ENCODE assay signal across 17 cellular contexts in the genomic region with DNA sequence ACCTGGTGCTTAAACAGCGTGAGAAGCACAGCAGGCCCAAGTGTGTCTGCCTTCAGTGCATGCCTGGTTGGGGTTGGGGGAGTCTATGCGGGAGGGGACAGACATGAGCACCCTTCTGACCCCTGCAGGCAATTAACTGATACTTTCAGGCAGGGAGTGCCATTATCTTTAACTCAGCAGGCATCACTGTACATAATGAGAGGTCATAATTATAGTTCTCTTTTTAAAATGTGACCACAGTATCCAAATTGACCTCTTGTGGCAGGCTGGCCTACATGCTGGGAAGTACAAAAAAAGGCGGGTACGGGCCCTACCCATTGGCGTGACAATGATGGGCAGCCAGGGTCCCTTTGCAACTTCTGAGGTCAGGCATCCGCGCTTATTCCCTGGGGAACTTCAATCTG.
DNase-seq lines count a peak whose midpoint lies in the region; ATAC-seq and TF ChIP-seq lines count a peak whose summit lies in the region.
"Had no signal": no experiment of that assay in that cellular context is flagged by ENCODE, and none has a peak within 500 bp of the region (broad histone marks: within the 10 kb centered on the region; RNA-seq: fewer than 3 reads in every experiment).

No MANE protein-coding gene starts in this region.

- H3K4me3 Mint-ChIP-seq in WTC11 (no peak overlapping the region), neural progenitor cell (no peak overlapping the region)
- H3K4me3 Mint-ChIP-seq: activated naive CD4-positive, alpha-beta T cell treated with anti-CD3 and anti-CD28 coated beads, Interleukin-2, amount 10 ng/mL, durations not matched to agents 7 days and 5 days; CD4-positive, alpha-beta T cell had no signal

- H3K9me3 Mint-ChIP-seq in WTC11 (no peaks in the 10 kb centered on the region), neural progenitor cell (peaks cover 9% of the 10 kb centered on the region)
- H3K9me3 Mint-ChIP-seq: activated naive CD4-positive, alpha-beta T cell treated with anti-CD3 and anti-CD28 coated beads, Interleukin-2, amount 10 ng/mL, durations not matched to agents 7 days and 5 days; CD4-positive, alpha-beta T cell had no signal

- no peaks in the 10 kb centered on the region for H3K36me3 ChIP-seq in H7 (replicated peaks; ENCODE audit: control insufficient read depth, insufficient read depth, low read length)
- H3K36me3 ChIP-seq in neural progenitor cell = no peaks in the 10 kb centered on the region
- H3K36me3 ChIP-seq: breast epithelium, sigmoid colon had no signal

- H3K4me3 ChIP-seq in H7 (ENCODE audit: insufficient read depth, low read depth, low read length) (no peak overlapping the region), neural progenitor cell (no peak overlapping the region)
- H3K4me3 ChIP-seq: breast epithelium, lung, sigmoid colon had no signal

- H3K27me3 Mint-ChIP-seq in WTC11 (ENCODE audit: low read depth) (no peaks in the 10 kb centered on the region), neural progenitor cell (ENCODE audit: insufficient read depth, low read depth) (no peaks in the 10 kb centered on the region)
- H3K27me3 Mint-ChIP-seq: activated naive CD4-positive, alpha-beta T cell treated with anti-CD3 and anti-CD28 coated beads, Interleukin-2, amount 10 ng/mL, durations not matched to agents 7 days and 5 days; CD4-positive, alpha-beta T cell had no signal

- POLR2A ChIA-PET in WTC11 (lab: Charles Lee) = no interaction called here

- peaks cover 38% of the 10 kb centered on the region for H3K79me2 ChIP-seq in neural progenitor cell (ENCODE audit: low read depth)

- CTCF ChIA-PET in WTC11 (lab: Charles Lee) = interaction anchor here (1.6 to 1.7 kb wide), 2 partner anchors 31 to 732 kb away, joined by 5 to 8 read pairs; no protein-coding TSS in a partner anchor

- no peak for TF ChIP-seq CTCF in WTC11 (IDR thresholded peaks at IDR 0.05)
- TF ChIP-seq CTCF in neural progenitor cell (IDR thresholded peaks at IDR 0.05) = peak; percentile 12

- H3K27ac ChIP-seq in neural progenitor cell = no peak overlapping the region
- H3K27ac ChIP-seq: breast epithelium, sigmoid colon had no signal

- H3K27ac Mint-ChIP-seq in WTC11 = peak overlapping the region; percentile 51; the same call in 1 of the 2 replicates
- H3K27ac Mint-ChIP-seq in neural progenitor cell = no peak overlapping the region
- H3K27ac Mint-ChIP-seq: activated naive CD4-positive, alpha-beta T cell treated with anti-CD3 and anti-CD28 coated beads, Interleukin-2, amount 10 ng/mL, durations not matched to agents 7 days and 5 days; CD4-positive, alpha-beta T cell had no signal

- ATAC-seq in WTC11 (peak; percentile 56), GM21529 (IDR thresholded peaks at IDR 0.05; ENCODE audit: unreplicated experiment) (no peak), GM21737 (IDR thresholded peaks at IDR 0.05; ENCODE audit: unreplicated experiment) (no peak)

- H3K4me1 Mint-ChIP-seq in WTC11 (peaks cover 86% of the 10 kb centered on the region), neural progenitor cell (peaks cover 35% of the 10 kb centered on the region)
- H3K4me1 Mint-ChIP-seq: activated naive CD4-positive, alpha-beta T cell treated with anti-CD3 and anti-CD28 coated beads, Interleukin-2, amount 10 ng/mL, durations not matched to agents 7 days and 5 days had no signal

- no peaks in the 10 kb centered on the region for H3K9me3 ChIP-seq in neural progenitor cell (ENCODE audit: low read depth)
- H3K9me3 ChIP-seq: breast epithelium, sigmoid colon had no signal

- H2AFZ ChIP-seq in neural progenitor cell (replicated peaks) = no peak overlapping the region

- H3K27me3 ChIP-seq in H7 (ENCODE audit: control insufficient read depth, insufficient read depth, low read length) (no peaks in the 10 kb centered on the region), neural progenitor cell (no peaks in the 10 kb centered on the region)
- H3K27me3 ChIP-seq: breast epithelium, sigmoid colon had no signal

- H3K4me2 ChIP-seq in neural progenitor cell = peak overlapping the region; percentile 53

- peaks cover 35% of the 10 kb centered on the region for H3K4me1 ChIP-seq in neural progenitor cell
- H3K4me1 ChIP-seq: breast epithelium had no signal

- H3F3A ChIP-seq in neural progenitor cell (ENCODE audit: low read depth) = peaks cover 9% of the 10 kb centered on the region

- no peak overlapping the region for H3K9ac ChIP-seq in neural progenitor cell

- DNase-seq in H7 (peak; percentile 45), NCI-H1930 (lab: John Stamatoyannopoulos, UW) (peak; percentile 18 to 52), WTC11 (ENCODE audit: low spot score) (no peak), neural progenitor cell (ENCODE audit: low spot score) (no peak), HPDE6-E6E7 (ENCODE audit: extremely low spot score) (no peak), 8988T (no peak)
- DNase-seq: activated CD4-positive, CD25-positive, alpha-beta regulatory T cell; activated CD8-positive, alpha-beta memory T cell treated with anti-CD3 and anti-CD28 coated beads, Interleukin-2, amount 50 U/mL, for 48 hours; activated naive CD4-positive, alpha-beta T cell treated with anti-CD3 and anti-CD28 coated beads, Interleukin-2, amount 10 ng/mL, durations not matched to agents 7 days and 5 days; CD4-positive, alpha-beta T cell; HCEC 1CT; sigmoid colon; stimulated activated CD4-positive, alpha-beta T cell treated with anti-CD3 and anti-CD28 coated beads, Interleukin-4, amount 100 ng/mL, for 1 hour had no signal

- H4K20me1 ChIP-seq in neural progenitor cell (ENCODE audit: low read depth) = peaks cover 54% of the 10 kb centered on the region

- H3K36me3 Mint-ChIP-seq in WTC11 = no peaks in the 10 kb centered on the region; the same call in 1 of the 2 replicates
- peaks cover 18% of the 10 kb centered on the region for H3K36me3 Mint-ChIP-seq in neural progenitor cell

TF ChIP-seq in WTC11, 78 proteins besides CTCF, POLR2A, EP300 and RAD21:
- no peak for TF ChIP-seq ZNF396 (CRISPR knock-in tag; IDR thresholded peaks at IDR 0.05; ENCODE audit: borderline replicate concordance)
- no peak for TF ChIP-seq FOXP1 (CRISPR knock-in tag; IDR thresholded peaks at IDR 0.05; ENCODE audit: borderline replicate concordance)
- TF ChIP-seq FOXK1 (CRISPR knock-in tag; IDR thresholded peaks at IDR 0.05) = no peak
- TF ChIP-seq ZNF121 (CRISPR knock-in tag; IDR thresholded peaks at IDR 0.05) = no peak
- TF ChIP-seq OVOL2 (CRISPR knock-in tag; IDR thresholded peaks at IDR 0.05; ENCODE audit: borderline replicate concordance) = no peak
- no peak for TF ChIP-seq ZSCAN18 (CRISPR knock-in tag; IDR thresholded peaks at IDR 0.05)
- no peak for TF ChIP-seq NR1H2 (CRISPR knock-in tag; IDR thresholded peaks at IDR 0.05)
- TF ChIP-seq NFATC4 (CRISPR knock-in tag; IDR thresholded peaks at IDR 0.05) = no peak
- no peak for TF ChIP-seq AFF4 (CRISPR knock-in tag; IDR thresholded peaks at IDR 0.05; ENCODE audit: borderline replicate concordance)
TF ChIP-seq in WTC11: peak in this region for 0.

Comparison
In these comparisons a context has a peak if more than half of its experiments do, and no peak if none do; other contexts are left out.
1. DNase-seq: peak in H7 (single experiment) and NCI-H1930 (2 of 2); none in WTC11 (single experiment), neural progenitor cell (single experiment), HPDE6-E6E7 (single experiment) and 8988T (single experiment).